In the genomic region with DNA sequence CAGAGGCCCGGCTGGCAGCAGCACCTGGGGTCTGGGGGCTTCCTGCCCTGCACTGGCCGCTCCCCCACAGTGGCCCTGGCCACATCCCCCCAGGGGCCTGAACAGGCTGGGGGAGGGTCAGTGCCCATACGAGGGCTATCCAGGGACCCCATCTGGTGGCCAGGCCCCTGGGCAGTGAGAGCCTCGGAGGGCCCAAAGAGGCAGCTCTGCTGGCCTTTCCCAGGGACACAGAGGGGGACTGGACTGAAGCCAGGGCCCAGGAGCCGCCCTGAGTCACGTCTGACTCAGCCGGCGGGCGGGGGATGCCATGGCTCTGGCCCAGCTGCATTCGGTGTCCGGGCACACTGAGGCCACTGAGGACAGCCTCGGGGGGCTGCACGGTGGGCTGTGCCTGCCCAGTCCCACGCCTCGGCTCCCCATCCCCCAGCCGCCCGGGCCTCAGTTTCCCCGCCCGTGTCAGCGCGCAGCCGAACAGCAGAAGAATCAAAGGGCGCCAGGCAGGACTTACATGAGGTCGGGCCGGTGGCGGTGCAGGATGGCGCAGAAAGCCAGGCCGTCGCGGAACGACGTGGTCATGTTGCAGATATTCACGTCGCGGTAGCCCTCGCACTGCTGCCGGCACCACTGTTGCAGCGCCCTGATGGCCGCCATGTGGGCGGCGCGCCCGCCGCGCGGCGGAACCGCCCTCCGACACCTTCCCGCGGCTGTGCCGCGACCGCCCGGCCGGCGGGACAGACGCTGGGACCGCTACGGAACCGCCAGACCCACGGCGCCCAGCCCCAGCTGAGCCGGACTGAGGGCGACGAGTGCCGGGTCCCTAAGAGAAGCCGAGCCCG, we compare ENCODE assay signal across 8 cellular contexts. TPM values are rescaled to one million over a fixed set of nuclear protein-coding genes. Genes with fewer than 3 reads are reported as not detected.
A peak's percentile ranks its signal among the peaks of the same experiment; 100 is the strongest.
DNase-seq lines count a peak whose midpoint lies in the region; ATAC-seq and TF ChIP-seq lines count a peak whose summit lies in the region.

Gene MICALL2 (minus strand): TSS at position 795 of the 836 bp plus-strand sequence. CDS start 144 bp downstream, at position 651.

- WGBS in esophagus, 2 donors: 1 to 3% methylated on average over 45 to 69 of the region's 69 CpGs

- no peak for TF ChIP-seq CTCF in upper lobe of right lung (IDR thresholded peaks at IDR 0.05)

- no peaks in the 10 kb centered on the region for H3K9me3 Mint-ChIP-seq in activated CD4-positive, alpha-beta memory T cell treated with anti-CD3 and anti-CD28 coated beads for 36 hours

- intact Hi-C loops in activated CD4-positive, alpha-beta memory T cell treated with anti-CD3 and anti-CD28 coated beads for 36 hours (cut with micrococcal nuclease): loop anchor here (1.0 to 5.0 kb wide), 3 partner anchors 42 to 73 kb away; partner anchors contain the start of gene MAFK
- intact Hi-C loops in upper lobe of right lung (cut with DNase I): no loop called here

- H3K9me3 ChIP-seq in esophagus (ENCODE audit: control insufficient read depth in 2 of 2, insufficient read depth in 1 of 2, low read depth in 1 of 2, low read length in 1 of 2): no peaks in the 10 kb centered on the region
- no peaks in the 10 kb centered on the region for H3K9me3 ChIP-seq in mucosa of stomach (ENCODE audit: control insufficient read depth, low read length)
- H3K9me3 ChIP-seq in upper lobe of right lung: no peaks in the 10 kb centered on the region

- H3K4me3 ChIP-seq in esophagus (ENCODE audit: low read depth in 1 of 2, low read length in 2 of 2) (peak within 1 kb of the TSS; percentile 65 to 74), mucosa of stomach (ENCODE audit: low read length) (peak within 1 kb of the TSS; percentile 77), upper lobe of right lung (peak within 1 kb of the TSS; percentile 70)

- ATAC-seq in GM21526 (IDR thresholded peaks at IDR 0.05; ENCODE audit: low FRiP score, unreplicated experiment) (peak; percentile 9), upper lobe of right lung (peak; percentile 3)

- H3K4me1 ChIP-seq in esophagus (ENCODE audit: control insufficient read depth in 2 of 2, insufficient read depth in 2 of 2, low read length in 1 of 2) (peaks cover 7 to 45% of the 10 kb centered on the region in 2 donors), mucosa of stomach (ENCODE audit: control insufficient read depth, insufficient read depth, low read length) (peaks cover 81% of the 10 kb centered on the region), upper lobe of right lung (peaks cover 60% of the 10 kb centered on the region)

- peak within 1 kb of the TSS; percentile 72 for H3K4me3 Mint-ChIP-seq in activated CD4-positive, alpha-beta memory T cell treated with anti-CD3 and anti-CD28 coated beads for 36 hours

- no peaks in the 10 kb centered on the region for H3K27me3 ChIP-seq in esophagus (ENCODE audit: control insufficient read depth in 1 of 2, insufficient read depth in 2 of 2, low read length in 2 of 2)
- H3K27me3 ChIP-seq in mucosa of stomach (ENCODE audit: control insufficient read depth, insufficient read depth, low read length): no peaks in the 10 kb centered on the region
- no peaks in the 10 kb centered on the region for H3K27me3 ChIP-seq in upper lobe of right lung

- no peaks in the 10 kb centered on the region for H3K36me3 Mint-ChIP-seq in activated CD4-positive, alpha-beta memory T cell treated with anti-CD3 and anti-CD28 coated beads for 36 hours

- H3K27ac ChIP-seq in esophagus (ENCODE audit: low read depth in 2 of 2, low read length in 1 of 2) (peak within 1 kb of the TSS; percentile 87 to 92), upper lobe of right lung (peak within 1 kb of the TSS; percentile 83)

- H3K27ac Mint-ChIP-seq in activated CD4-positive, alpha-beta memory T cell treated with anti-CD3 and anti-CD28 coated beads for 36 hours: no peak within 1 kb of the TSS

- POLR2A ChIA-PET in activated CD4-positive, alpha-beta memory T cell treated with anti-CD3 and anti-CD28 coated beads for 36 hours (lab: Charles Lee): no interaction called here

- H3K36me3 ChIP-seq in esophagus (ENCODE audit: control insufficient read depth in 2 of 2, insufficient read depth in 2 of 2, low read length in 1 of 2) (no peaks in the 10 kb centered on the region), mucosa of stomach (ENCODE audit: control insufficient read depth, insufficient read depth, low read length) (no peaks in the 10 kb centered on the region), upper lobe of right lung (no peaks in the 10 kb centered on the region)

- peak; percentile 95 for DNase-seq in GM03348 (ENCODE audit: low spot score)
- peak; percentile 83 for DNase-seq in HuH-7.5 (ENCODE audit: low spot score)
- peak; percentile 61 for DNase-seq in activated CD4-positive, alpha-beta memory T cell treated with anti-CD3 and anti-CD28 coated beads for 36 hours
- DNase-seq in upper lobe of right lung: peak; percentile 86
- DNase-seq in GM19240 (ENCODE audit: insufficient read length, low spot score): no peak

- peaks cover 9% of the 10 kb centered on the region for H3K4me1 Mint-ChIP-seq in activated CD4-positive, alpha-beta memory T cell treated with anti-CD3 and anti-CD28 coated beads for 36 hours (ENCODE audit: low read depth)

- no peaks in the 10 kb centered on the region for H3K27me3 Mint-ChIP-seq in activated CD4-positive, alpha-beta memory T cell treated with anti-CD3 and anti-CD28 coated beads for 36 hours

- peak within 1 kb of the TSS; percentile 77 for H3K9ac ChIP-seq in mucosa of stomach (ENCODE audit: low read length)

- CTCF ChIA-PET in activated CD4-positive, alpha-beta memory T cell treated with anti-CD3 and anti-CD28 coated beads for 36 hours (lab: Charles Lee): interaction anchor here (0.7 to 1.0 kb wide), 2 partner anchors 27 to 282 kb away, joined by 3 read pairs; no protein-coding TSS in a partner anchor

RNA-seq across cellular contexts. Expression of gene MICALL2, which starts in this region (rescaled TPM):
- total RNA-seq in activated CD4-positive, alpha-beta memory T cell treated with anti-CD3 and anti-CD28 coated beads for 36 hours: 1 to 10 TPM; 4.3 to 6.0 TPM
- polyA plus RNA-seq in esophagus: 10 to 100 TPM; 20.9 to 50.7 TPM
- 37.6 TPM for total RNA-seq in upper lobe of right lung
